Comparison of ENCODE assay signal across 1 cellular context in the genomic region with DNA sequence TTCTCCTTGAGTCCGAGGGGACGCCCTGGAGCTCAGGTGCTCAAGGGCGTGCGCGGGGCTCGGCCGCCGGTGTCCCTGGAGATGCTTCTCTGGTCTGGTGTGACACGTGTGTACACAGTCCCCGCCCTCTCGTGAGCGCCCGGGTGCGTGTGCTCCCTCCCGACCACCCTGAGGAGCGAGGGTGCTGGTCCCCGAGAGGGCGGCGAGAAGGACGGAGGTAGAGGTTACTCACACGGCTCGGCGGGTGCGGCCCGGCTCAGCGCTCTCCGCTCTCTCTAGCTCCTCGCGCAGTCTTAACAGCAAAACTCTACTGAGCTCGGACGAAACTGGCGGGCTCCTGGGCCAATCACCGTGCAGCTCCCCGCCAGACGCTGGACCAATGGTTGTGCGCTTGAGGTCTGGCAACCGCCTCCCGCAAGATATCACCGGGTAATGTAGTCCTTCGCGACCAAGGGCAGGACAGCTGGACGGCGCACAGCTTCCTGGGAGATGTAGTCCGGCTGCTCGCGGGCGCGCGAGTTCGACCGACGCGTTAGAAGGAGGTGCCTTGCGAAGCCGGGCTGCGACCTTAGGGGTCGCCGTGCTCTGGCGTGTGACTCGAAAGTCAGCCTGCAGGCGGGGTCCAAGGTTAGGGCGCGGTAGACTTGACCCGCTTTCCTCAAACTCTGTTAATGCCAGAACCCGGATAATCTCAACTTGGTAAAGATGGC.
TF ChIP-seq lines count a peak whose summit lies in the region.

A gene (minus strand): TSS at position 312 of the 710 bp plus-strand sequence. CDS start 2,669 bp downstream, outside the sequence.

TF ChIP-seq in HepG2, 621 proteins besides CTCF, POLR2A, EP300 and RAD21 (continued from another document and continues in another):
- TF ChIP-seq, protein P1, sequence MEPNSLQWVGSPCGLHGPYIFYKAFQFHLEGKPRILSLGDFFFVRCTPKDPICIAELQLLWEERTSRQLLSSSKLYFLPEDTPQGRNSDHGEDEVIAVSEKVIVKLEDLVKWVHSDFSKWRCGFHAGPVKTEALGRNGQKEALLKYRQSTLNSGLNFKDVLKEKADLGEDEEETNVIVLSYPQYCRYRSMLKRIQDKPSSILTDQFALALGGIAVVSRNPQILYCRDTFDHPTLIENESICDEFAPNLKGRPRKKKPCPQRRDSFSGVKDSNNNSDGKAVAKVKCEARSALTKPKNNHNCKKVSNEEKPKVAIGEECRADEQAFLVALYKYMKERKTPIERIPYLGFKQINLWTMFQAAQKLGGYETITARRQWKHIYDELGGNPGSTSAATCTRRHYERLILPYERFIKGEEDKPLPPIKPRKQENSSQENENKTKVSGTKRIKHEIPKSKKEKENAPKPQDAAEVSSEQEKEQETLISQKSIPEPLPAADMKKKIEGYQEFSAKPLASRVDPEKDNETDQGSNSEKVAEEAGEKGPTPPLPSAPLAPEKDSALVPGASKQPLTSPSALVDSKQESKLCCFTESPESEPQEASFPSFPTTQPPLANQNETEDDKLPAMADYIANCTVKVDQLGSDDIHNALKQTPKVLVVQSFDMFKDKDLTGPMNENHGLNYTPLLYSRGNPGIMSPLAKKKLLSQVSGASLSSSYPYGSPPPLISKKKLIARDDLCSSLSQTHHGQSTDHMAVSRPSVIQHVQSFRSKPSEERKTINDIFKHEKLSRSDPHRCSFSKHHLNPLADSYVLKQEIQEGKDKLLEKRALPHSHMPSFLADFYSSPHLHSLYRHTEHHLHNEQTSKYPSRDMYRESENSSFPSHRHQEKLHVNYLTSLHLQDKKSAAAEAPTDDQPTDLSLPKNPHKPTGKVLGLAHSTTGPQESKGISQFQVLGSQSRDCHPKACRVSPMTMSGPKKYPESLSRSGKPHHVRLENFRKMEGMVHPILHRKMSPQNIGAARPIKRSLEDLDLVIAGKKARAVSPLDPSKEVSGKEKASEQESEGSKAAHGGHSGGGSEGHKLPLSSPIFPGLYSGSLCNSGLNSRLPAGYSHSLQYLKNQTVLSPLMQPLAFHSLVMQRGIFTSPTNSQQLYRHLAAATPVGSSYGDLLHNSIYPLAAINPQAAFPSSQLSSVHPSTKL (CRISPR knock-in tag; IDR thresholded peaks at IDR 0.05): peak; percentile 66
- TF ChIP-seq, protein P2, sequence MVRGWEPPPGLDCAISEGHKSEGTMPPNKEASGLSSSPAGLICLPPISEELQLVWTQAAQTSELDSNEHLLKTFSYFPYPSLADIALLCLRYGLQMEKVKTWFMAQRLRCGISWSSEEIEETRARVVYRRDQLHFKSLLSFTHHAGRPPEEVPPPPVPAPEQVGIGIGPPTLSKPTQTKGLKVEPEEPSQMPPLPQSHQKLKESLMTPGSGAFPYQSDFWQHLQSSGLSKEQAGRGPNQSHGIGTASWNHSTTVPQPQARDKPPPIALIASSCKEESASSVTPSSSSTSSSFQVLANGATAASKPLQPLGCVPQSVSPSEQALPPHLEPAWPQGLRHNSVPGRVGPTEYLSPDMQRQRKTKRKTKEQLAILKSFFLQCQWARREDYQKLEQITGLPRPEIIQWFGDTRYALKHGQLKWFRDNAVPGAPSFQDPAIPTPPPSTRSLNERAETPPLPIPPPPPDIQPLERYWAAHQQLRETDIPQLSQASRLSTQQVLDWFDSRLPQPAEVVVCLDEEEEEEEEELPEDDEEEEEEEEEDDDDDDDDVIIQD (CRISPR knock-in tag; IDR thresholded peaks at IDR 0.05; ENCODE audit: low read depth): no peak; the same call in 1 of the 2 replicates
- TF ChIP-seq RARG (CRISPR knock-in tag; IDR thresholded peaks at IDR 0.05; ENCODE audit: low read depth) (no peak), HHEX (CRISPR knock-in tag; IDR thresholded peaks at IDR 0.05) (no peak), ZFY (CRISPR knock-in tag; IDR thresholded peaks at IDR 0.05) (peak; percentile 85), ZNF598 (CRISPR knock-in tag; IDR thresholded peaks at IDR 0.05; ENCODE audit: borderline replicate concordance) (peak; percentile 95; the same call in 1 of the 2 replicates), ZNF138 (CRISPR knock-in tag; IDR thresholded peaks at IDR 0.05; ENCODE audit: low read depth) (no peak; the same call in 1 of the 2 replicates), GATA4 (IDR thresholded peaks at IDR 0.05; ENCODE audit: borderline replicate concordance, low read depth) (peak; percentile 87), U2AF1 (optimal IDR thresholded peaks at IDR 0.05; ENCODE audit: low read depth, low read length) (peak; percentile 64), SNAPC2 (CRISPR knock-in tag; IDR thresholded peaks at IDR 0.05) (no peak), RELA (CRISPR knock-in tag; IDR thresholded peaks at IDR 0.05) (peak; percentile 44; the same call in 1 of the 2 replicates), MXI1 (IDR thresholded peaks at IDR 0.05; ENCODE audit: borderline replicate concordance, low read depth, low read length) (peak; percentile 62; the same call in 2 of the 3 replicates), SIN3A (IDR thresholded peaks at IDR 0.05; ENCODE audit: borderline replicate concordance, low read depth, low read length) (peak; percentile 83; the same call in 1 of the 2 replicates), ZFP36L1 (CRISPR knock-in tag; IDR thresholded peaks at IDR 0.05) (peak; percentile 16; the same call in 1 of the 2 replicates), SRY (CRISPR knock-in tag; IDR thresholded peaks at IDR 0.05) (no peak; the same call in 1 of the 2 replicates), ZNF224 (CRISPR knock-in tag; IDR thresholded peaks at IDR 0.05) (no peak), BCL6 (CRISPR knock-in tag; IDR thresholded peaks at IDR 0.05) (peak; percentile 87), CBX5 (CRISPR knock-in tag; IDR thresholded peaks at IDR 0.05; ENCODE audit: borderline replicate concordance) (peak; percentile 83; the same call in 1 of the 2 replicates), XRCC5 (optimal IDR thresholded peaks at IDR 0.05; ENCODE audit: low read length) (peak; percentile 47), ATF7 (IDR thresholded peaks at IDR 0.05) (no peak), ATF7 (CRISPR knock-in tag; IDR thresholded peaks at IDR 0.05) (0 out of 2 replicates have a peak, but pooled peaks have one; percentile 58), TEAD3 (CRISPR knock-in tag; optimal IDR thresholded peaks at IDR 0.05; ENCODE audit: borderline replicate concordance) (peak; percentile 65), AGO2 (optimal IDR thresholded peaks at IDR 0.05; ENCODE audit: low read depth, low read length) (peak; percentile 36), SOX5 (CRISPR knock-in tag; IDR thresholded peaks at IDR 0.05; ENCODE audit: borderline replicate concordance) (0 out of 2 replicates have a peak, but pooled peaks have one; percentile 63), FLYWCH1 (CRISPR knock-in tag; IDR thresholded peaks at IDR 0.05) (no peak), ZBTB1 (CRISPR knock-in tag; IDR thresholded peaks at IDR 0.05; ENCODE audit: borderline replicate concordance) (no peak), ZNF788 (CRISPR knock-in tag; IDR thresholded peaks at IDR 0.05; ENCODE audit: borderline replicate concordance) (peak; percentile 92), NFRKB (IDR thresholded peaks at IDR 0.05) (no peak), ZNF34 (CRISPR knock-in tag; IDR thresholded peaks at IDR 0.05; ENCODE audit: borderline replicate concordance) (no peak; the same call in 1 of the 2 replicates), ZNF20 (CRISPR knock-in tag; IDR thresholded peaks at IDR 0.05) (no peak), ZNF761 (CRISPR knock-in tag; conservative IDR thresholded peaks at IDR 0.05) (peak; percentile 87), TP53 (CRISPR knock-in tag; conservative IDR thresholded peaks at IDR 0.05) (no peak; the same call in 1 of the 2 replicates), THAP11 (CRISPR knock-in tag; IDR thresholded peaks at IDR 0.05) (peak; percentile 99)
- TF ChIP-seq, protein P3, sequence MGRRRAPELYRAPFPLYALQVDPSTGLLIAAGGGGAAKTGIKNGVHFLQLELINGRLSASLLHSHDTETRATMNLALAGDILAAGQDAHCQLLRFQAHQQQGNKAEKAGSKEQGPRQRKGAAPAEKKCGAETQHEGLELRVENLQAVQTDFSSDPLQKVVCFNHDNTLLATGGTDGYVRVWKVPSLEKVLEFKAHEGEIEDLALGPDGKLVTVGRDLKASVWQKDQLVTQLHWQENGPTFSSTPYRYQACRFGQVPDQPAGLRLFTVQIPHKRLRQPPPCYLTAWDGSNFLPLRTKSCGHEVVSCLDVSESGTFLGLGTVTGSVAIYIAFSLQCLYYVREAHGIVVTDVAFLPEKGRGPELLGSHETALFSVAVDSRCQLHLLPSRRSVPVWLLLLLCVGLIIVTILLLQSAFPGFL (CRISPR knock-in tag; IDR thresholded peaks at IDR 0.05): 0 out of 2 replicates have a peak, but pooled peaks have one; percentile 8
- TF ChIP-seq, protein P4, sequence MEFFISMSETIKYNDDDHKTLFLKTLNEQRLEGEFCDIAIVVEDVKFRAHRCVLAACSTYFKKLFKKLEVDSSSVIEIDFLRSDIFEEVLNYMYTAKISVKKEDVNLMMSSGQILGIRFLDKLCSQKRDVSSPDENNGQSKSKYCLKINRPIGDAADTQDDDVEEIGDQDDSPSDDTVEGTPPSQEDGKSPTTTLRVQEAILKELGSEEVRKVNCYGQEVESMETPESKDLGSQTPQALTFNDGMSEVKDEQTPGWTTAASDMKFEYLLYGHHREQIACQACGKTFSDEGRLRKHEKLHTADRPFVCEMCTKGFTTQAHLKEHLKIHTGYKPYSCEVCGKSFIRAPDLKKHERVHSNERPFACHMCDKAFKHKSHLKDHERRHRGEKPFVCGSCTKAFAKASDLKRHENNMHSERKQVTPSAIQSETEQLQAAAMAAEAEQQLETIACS (CRISPR knock-in tag; IDR thresholded peaks at IDR 0.05): peak; percentile 91
- TF ChIP-seq, protein P5, sequence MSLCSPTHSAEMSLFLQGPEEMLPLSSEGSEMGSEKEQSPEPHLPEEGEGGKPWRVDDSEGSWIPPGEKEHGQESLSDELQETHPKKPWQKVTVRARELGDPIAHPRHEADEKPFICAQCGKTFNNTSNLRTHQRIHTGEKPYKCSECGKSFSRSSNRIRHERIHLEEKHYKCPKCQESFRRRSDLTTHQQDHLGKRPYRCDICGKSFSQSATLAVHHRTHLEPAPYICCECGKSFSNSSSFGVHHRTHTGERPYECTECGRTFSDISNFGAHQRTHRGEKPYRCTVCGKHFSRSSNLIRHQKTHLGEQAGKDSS (CRISPR knock-in tag; IDR thresholded peaks at IDR 0.05; ENCODE audit: borderline replicate concordance, low read depth): peak; percentile 57; the same call in 1 of the 2 replicates
- TF ChIP-seq, protein P6, sequence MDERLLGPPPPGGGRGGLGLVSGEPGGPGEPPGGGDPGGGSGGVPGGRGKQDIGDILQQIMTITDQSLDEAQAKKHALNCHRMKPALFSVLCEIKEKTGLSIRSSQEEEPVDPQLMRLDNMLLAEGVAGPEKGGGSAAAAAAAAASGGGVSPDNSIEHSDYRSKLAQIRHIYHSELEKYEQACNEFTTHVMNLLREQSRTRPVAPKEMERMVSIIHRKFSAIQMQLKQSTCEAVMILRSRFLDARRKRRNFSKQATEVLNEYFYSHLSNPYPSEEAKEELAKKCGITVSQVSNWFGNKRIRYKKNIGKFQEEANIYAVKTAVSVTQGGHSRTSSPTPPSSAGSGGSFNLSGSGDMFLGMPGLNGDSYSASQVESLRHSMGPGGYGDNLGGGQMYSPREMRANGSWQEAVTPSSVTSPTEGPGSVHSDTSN (CRISPR knock-in tag; IDR thresholded peaks at IDR 0.05): peak; percentile 96
- TF ChIP-seq, protein P7, sequence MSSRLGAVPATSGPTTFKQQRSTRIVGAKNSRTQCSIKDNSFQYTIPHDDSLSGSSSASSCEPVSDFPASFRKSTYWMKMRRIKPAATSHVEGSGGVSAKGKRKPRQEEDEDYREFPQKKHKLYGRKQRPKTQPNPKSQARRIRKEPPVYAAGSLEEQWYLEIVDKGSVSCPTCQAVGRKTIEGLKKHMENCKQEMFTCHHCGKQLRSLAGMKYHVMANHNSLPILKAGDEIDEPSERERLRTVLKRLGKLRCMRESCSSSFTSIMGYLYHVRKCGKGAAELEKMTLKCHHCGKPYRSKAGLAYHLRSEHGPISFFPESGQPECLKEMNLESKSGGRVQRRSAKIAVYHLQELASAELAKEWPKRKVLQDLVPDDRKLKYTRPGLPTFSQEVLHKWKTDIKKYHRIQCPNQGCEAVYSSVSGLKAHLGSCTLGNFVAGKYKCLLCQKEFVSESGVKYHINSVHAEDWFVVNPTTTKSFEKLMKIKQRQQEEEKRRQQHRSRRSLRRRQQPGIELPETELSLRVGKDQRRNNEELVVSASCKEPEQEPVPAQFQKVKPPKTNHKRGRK (CRISPR knock-in tag; IDR thresholded peaks at IDR 0.05): no peak
- TF ChIP-seq, protein P8, sequence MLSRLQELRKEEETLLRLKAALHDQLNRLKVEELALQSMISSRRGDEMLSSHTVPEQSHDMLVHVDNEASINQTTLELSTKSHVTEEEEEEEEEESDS (CRISPR knock-in tag; IDR thresholded peaks at IDR 0.05; ENCODE audit: borderline replicate concordance): no peak
- TF ChIP-seq, protein P9, sequence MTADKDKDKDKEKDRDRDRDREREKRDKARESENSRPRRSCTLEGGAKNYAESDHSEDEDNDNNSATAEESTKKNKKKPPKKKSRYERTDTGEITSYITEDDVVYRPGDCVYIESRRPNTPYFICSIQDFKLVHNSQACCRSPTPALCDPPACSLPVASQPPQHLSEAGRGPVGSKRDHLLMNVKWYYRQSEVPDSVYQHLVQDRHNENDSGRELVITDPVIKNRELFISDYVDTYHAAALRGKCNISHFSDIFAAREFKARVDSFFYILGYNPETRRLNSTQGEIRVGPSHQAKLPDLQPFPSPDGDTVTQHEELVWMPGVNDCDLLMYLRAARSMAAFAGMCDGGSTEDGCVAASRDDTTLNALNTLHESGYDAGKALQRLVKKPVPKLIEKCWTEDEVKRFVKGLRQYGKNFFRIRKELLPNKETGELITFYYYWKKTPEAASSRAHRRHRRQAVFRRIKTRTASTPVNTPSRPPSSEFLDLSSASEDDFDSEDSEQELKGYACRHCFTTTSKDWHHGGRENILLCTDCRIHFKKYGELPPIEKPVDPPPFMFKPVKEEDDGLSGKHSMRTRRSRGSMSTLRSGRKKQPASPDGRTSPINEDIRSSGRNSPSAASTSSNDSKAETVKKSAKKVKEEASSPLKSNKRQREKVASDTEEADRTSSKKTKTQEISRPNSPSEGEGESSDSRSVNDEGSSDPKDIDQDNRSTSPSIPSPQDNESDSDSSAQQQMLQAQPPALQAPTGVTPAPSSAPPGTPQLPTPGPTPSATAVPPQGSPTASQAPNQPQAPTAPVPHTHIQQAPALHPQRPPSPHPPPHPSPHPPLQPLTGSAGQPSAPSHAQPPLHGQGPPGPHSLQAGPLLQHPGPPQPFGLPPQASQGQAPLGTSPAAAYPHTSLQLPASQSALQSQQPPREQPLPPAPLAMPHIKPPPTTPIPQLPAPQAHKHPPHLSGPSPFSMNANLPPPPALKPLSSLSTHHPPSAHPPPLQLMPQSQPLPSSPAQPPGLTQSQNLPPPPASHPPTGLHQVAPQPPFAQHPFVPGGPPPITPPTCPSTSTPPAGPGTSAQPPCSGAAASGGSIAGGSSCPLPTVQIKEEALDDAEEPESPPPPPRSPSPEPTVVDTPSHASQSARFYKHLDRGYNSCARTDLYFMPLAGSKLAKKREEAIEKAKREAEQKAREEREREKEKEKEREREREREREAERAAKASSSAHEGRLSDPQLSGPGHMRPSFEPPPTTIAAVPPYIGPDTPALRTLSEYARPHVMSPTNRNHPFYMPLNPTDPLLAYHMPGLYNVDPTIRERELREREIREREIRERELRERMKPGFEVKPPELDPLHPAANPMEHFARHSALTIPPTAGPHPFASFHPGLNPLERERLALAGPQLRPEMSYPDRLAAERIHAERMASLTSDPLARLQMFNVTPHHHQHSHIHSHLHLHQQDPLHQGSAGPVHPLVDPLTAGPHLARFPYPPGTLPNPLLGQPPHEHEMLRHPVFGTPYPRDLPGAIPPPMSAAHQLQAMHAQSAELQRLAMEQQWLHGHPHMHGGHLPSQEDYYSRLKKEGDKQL (CRISPR knock-in tag; IDR thresholded peaks at IDR 0.05; ENCODE audit: low read depth): no peak; the same call in 1 of the 2 replicates
